Comparison of ENCODE assay signal across 10 cellular contexts in the genomic region with DNA sequence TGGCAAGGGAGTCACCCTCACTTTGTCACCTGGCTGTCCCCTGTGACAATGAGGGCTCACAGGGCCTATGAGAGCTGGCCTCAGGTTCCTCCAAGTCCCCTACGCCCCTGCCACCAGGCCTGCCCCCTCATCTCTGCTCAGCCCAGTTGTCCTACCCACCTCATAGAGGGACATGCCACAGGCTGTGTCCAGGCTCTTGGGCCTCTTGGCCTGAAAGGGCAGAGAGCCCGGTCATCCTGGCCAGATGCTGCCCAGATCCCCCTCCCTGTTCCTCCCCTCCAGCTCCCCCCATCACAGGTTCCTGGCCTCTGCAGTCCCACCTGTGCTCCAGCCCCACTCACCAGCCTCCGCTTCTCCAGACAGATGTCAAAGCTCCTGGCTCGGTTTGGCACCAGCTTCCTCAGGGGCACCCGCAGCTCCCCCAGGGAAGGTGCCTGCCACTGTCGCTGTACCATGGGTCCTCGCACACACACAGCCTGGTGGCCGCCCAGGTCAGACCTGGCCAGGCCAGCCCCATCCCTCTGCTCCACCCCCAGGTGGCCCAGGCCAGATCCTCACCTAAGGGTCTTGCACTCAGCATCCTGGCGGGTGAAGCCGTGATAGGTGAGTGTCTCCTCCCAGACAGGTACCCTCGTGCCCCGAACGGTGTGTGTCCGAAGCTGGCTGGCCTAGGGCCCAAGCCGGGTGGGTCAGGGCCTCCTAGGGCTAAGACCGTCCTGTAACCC. TPM values are rescaled to one million over a fixed set of nuclear protein-coding genes. Genes with fewer than 3 reads are reported as not detected.
DNase-seq lines count a peak whose midpoint lies in the region; ATAC-seq and TF ChIP-seq lines count a peak whose summit lies in the region.
"Had no signal": no experiment of that assay in that cellular context is flagged by ENCODE, and none has a peak within 500 bp of the region (broad histone marks: within the 10 kb centered on the region; RNA-seq: fewer than 3 reads in every experiment).

No MANE protein-coding gene starts in this region.

- peak overlapping the region; percentile 29; the same call in 1 of the 2 replicates for H3K4me3 ChIP-seq in GM12864 (ENCODE audit: low read depth, low read length)

- DNase-seq in GM12864 (ENCODE audit: low read depth) (no peak), Right ventricle myocardium superior (peak; percentile 37), sciatic nerve (ENCODE audit: low spot score) (peak; percentile 55), NCI-H2029 treated with DMSO at 0.1 percent for 48 hours (lab: John Stamatoyannopoulos, UW) (no peak), NCI-H510A (lab: John Stamatoyannopoulos, UW) (no peak)

- intact Hi-C loops in Right ventricle myocardium superior (cut with DNase I) = no loop called here
- intact Hi-C loops in sciatic nerve (cut with DNase I) = no loop called here

- ATAC-seq in Right ventricle myocardium superior (ENCODE audit: poor library complexity) (peak; percentile 1), sciatic nerve (no peak), GM19023 (IDR thresholded peaks at IDR 0.05; ENCODE audit: unreplicated experiment) (no peak)

- no peak for TF ChIP-seq CTCF in GM12864 (IDR thresholded peaks at IDR 0.05; ENCODE audit: low read depth, low read length, missing control alignments)

TF ChIP-seq in PFSK-1, 5 proteins besides CTCF, POLR2A, EP300 and RAD21:
- TF ChIP-seq TAF1 (IDR thresholded peaks at IDR 0.05; ENCODE audit: borderline replicate concordance, insufficient read depth, low read length) (no peak), POLR2AphosphoS5 (IDR thresholded peaks at IDR 0.05; ENCODE audit: low read depth, low read length) (peak; percentile 11; the same call in 1 of the 2 replicates)
TF ChIP-seq in PFSK-1: peak in this region for 1.

RNA-seq across cellular contexts. Expression of gene NDUFV1, which starts 8.2 kb away (rescaled TPM):
- 572 TPM for polyA plus RNA-seq in PFSK-1 (2012; ENCODE audit: insufficient read length, low read depth)
- total RNA-seq in Right ventricle myocardium superior (754 TPM), sciatic nerve (126 TPM)

RNA-seq across cellular contexts. Expression of gene NUDT8, which starts 14.8 kb away (rescaled TPM):
- 11.9 TPM for polyA plus RNA-seq in PFSK-1 (2012; ENCODE audit: insufficient read length, low read depth)
- total RNA-seq in Right ventricle myocardium superior = 110 TPM
- 7.8 TPM for total RNA-seq in sciatic nerve

RNA-seq across cellular contexts. Expression of gene TBX10, which starts 24.7 kb away (rescaled TPM):
- polyA plus RNA-seq in PFSK-1 (2012; ENCODE audit: insufficient read length, low read depth) = not detected
- total RNA-seq in Right ventricle myocardium superior = 0.51 TPM
- not detected for total RNA-seq in sciatic nerve
- total RNA-seq: Daoy, renal cortical epithelial cell, RPMI7951 had no signal

RNA-seq across cellular contexts. Expression of gene GSTP1, which starts 31.3 kb away (rescaled TPM):
- polyA plus RNA-seq in PFSK-1 (2012; ENCODE audit: insufficient read length, low read depth) = 706 TPM
- 361 TPM for total RNA-seq in Right ventricle myocardium superior
- 329 TPM for total RNA-seq in sciatic nerve

RNA-seq across cellular contexts. Expression of gene ACY3, which starts 35.6 kb away (rescaled TPM):
- polyA plus RNA-seq in PFSK-1 (2012; ENCODE audit: insufficient read length, low read depth) = not detected
- total RNA-seq in Right ventricle myocardium superior = not detected
- 0.45 TPM for total RNA-seq in sciatic nerve
- total RNA-seq: Daoy had no signal

Comparison
In these comparisons a context has a peak if more than half of its experiments do, and no peak if none do; other contexts are left out.
1. DNase-seq: peak in Right ventricle myocardium superior (single experiment) and sciatic nerve (single experiment); none in GM12864 (single experiment), NCI-H2029 treated with DMSO at 0.1 percent for 48 hours (single experiment) and NCI-H510A (single experiment).
2. RNA of gene NUDT8, which starts 14.8 kb away (total RNA-seq): 110 TPM in Right ventricle myocardium superior (single experiment); 7.8 TPM in sciatic nerve (single experiment); every median in the first group is over 10 times any median in the second.